1 cellular context compared by ENCODE assay signal in genomic region chr19:28686741-28687140, GRCh38.
A peak's percentile ranks its signal among the peaks of the same experiment; 100 is the strongest.
TF ChIP-seq lines count a peak whose summit lies in the region.

No MANE protein-coding gene starts in this region.

TF ChIP-seq in K562, 482 proteins besides CTCF, POLR2A, EP300 and RAD21 (continued from another document):
- TF ChIP-seq, protein P1, sequence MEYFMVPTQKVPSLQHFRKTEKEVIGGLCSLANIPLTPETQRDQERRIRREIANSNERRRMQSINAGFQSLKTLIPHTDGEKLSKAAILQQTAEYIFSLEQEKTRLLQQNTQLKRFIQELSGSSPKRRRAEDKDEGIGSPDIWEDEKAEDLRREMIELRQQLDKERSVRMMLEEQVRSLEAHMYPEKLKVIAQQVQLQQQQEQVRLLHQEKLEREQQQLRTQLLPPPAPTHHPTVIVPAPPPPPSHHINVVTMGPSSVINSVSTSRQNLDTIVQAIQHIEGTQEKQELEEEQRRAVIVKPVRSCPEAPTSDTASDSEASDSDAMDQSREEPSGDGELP (CRISPR knock-in tag; IDR thresholded peaks at IDR 0.05; ENCODE audit: borderline replicate concordance) = no peak
- peak; percentile 45 for TF ChIP-seq TCF3 (CRISPR knock-in tag; IDR thresholded peaks at IDR 0.05)
- peak; percentile 25; the same call in 1 of the 2 replicates for TF ChIP-seq CBFA2T3 (IDR thresholded peaks at IDR 0.05)
- TF ChIP-seq L3MBTL2 (IDR thresholded peaks at IDR 0.05) = peak; percentile 47; the same call in 1 of the 2 replicates
